Comparison of ENCODE assay signal across 17 cellular contexts in the genomic region with DNA sequence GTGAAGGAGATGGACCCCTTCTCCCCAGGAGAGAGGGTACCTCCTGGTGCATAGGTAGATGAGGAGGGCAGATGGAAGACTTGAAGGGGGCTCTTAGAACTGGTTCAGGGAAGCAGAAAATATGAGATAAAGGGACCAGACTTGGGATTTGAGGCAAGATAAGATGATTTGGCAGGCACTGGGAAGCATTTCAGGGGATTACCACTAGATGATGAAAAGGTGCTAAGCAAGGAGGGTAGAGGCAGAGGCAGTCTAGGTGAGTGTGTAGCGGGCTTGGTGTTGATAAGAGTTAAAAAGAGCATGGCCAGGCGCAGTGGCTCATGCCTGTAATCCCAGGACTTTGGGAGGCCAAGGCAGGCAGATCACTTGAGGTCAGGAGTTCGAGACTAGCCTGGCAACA. TPM values are rescaled to one million over a fixed set of nuclear protein-coding genes. Genes with fewer than 3 reads are reported as not detected.
DNase-seq lines count a peak whose midpoint lies in the region; ATAC-seq and TF ChIP-seq lines count a peak whose summit lies in the region.
"Had no signal": no experiment of that assay in that cellular context is flagged by ENCODE, and none has a peak within 500 bp of the region (broad histone marks: within the 10 kb centered on the region; RNA-seq: fewer than 3 reads in every experiment).

No MANE protein-coding gene starts in this region.

- peaks cover 8% of the 10 kb centered on the region; the same call in 1 of the 2 replicates for H3K9me1 ChIP-seq in IMR-90 (ENCODE audit: insufficient read depth, low read length)

- no peak overlapping the region for H2AK9ac ChIP-seq in IMR-90 (replicated peaks; ENCODE audit: low read depth, low read length, poor library complexity)

- no peak overlapping the region for H2BK20ac ChIP-seq in IMR-90 (ENCODE audit: low read depth, low read length)

- intact Hi-C loops in IMR-90 (cut with micrococcal nuclease) = loop anchor here (5.0 kb wide), 1 partner anchor 164 kb away; no protein-coding TSS in a partner anchor
- intact Hi-C loops in body of pancreas (cut with DNase I) = no loop called here

- H3K56ac ChIP-seq in IMR-90 (ENCODE audit: extremely low read depth, insufficient read depth, low read length) = no peak overlapping the region

- BruUV-seq in IMR-90 (replicated peaks; lab: Mats Ljungman, UMichigan) = no TSS peak

- TF ChIP-seq POLR2A in IMR-90 (IDR thresholded peaks at IDR 0.05; ENCODE audit: low read depth, low read length) (no peak), body of pancreas (IDR thresholded peaks at IDR 0.05) (no peak), GM18505 (IDR thresholded peaks at IDR 0.05; ENCODE audit: borderline replicate concordance, extremely low read depth, insufficient read depth, insufficient read length) (no peak)

- ATAC-seq in activated CD8-positive, alpha-beta memory T cell treated with anti-CD3 and anti-CD28 coated beads, Interleukin-2, amount 10 ng/mL, durations not matched to agents 7 days and 5 days = no peak
- ATAC-seq in IMR-90 (ENCODE audit: low read depth) (no peak), body of pancreas (no peak), GM18505 (IDR thresholded peaks at IDR 0.05; ENCODE audit: unreplicated experiment) (no peak), omental fat pad (ENCODE audit: low FRiP score) (no peak)
- ATAC-seq: GM23338 had no signal

- no peaks in the 10 kb centered on the region for H3K9me3 Mint-ChIP-seq in activated CD8-positive, alpha-beta memory T cell treated with anti-CD3 and anti-CD28 coated beads, Interleukin-2, amount 10 ng/mL, durations not matched to agents 7 days and 5 days (ENCODE audit: low read depth)
- no peaks in the 10 kb centered on the region for H3K9me3 Mint-ChIP-seq in endodermal cell
- H3K9me3 Mint-ChIP-seq: CD4-positive, alpha-beta memory T cell; GM23338; HFFc6 had no signal

- no peak overlapping the region for H3K4me2 ChIP-seq in IMR-90 (ENCODE audit: low read depth, low read length)
- H3K4me2 ChIP-seq: GM23338 had no signal

- TF ChIP-seq RAD21 in IMR-90 (IDR thresholded peaks at IDR 0.05; ENCODE audit: low read length) = no peak

- CTCF ChIA-PET in activated CD8-positive, alpha-beta memory T cell treated with anti-CD3 and anti-CD28 coated beads, Interleukin-2, amount 10 ng/mL, durations not matched to agents 7 days and 5 days (lab: Charles Lee) = interaction anchor here (1.2 to 1.4 kb wide), 2 partner anchors 11 to 16 kb away, joined by 3 to 6 read pairs; a partner anchor contains a TSS
- CTCF ChIA-PET in IMR-90 (lab: Yijun Ruan, JAX) = no interaction called here

- H2BK5ac ChIP-seq in IMR-90 (ENCODE audit: low read depth, low read length, poor library complexity, severe bottlenecking) = no peak overlapping the region

- no peaks in the 10 kb centered on the region for H3K27me3 ChIP-seq in IMR-90 (ENCODE audit: control insufficient read depth, insufficient read depth, low read length)
- H3K27me3 ChIP-seq in endodermal cell (ENCODE audit: control insufficient read depth, insufficient read depth, low read length, poor library complexity, severe bottlenecking) = no peaks in the 10 kb centered on the region
- no peaks in the 10 kb centered on the region for H3K27me3 ChIP-seq in body of pancreas

- no peak overlapping the region for H2BK15ac ChIP-seq in IMR-90 (ENCODE audit: low read depth, low read length)

- dilution Hi-C loops in IMR-90 (cut with HindIII; ENCODE audit: low sequenced_read_pairs, unreplicated experiment) = no loop called here

- H3K36me3 ChIP-seq in IMR-90 (ENCODE audit: control insufficient read depth, insufficient read depth, low read length) (no peaks in the 10 kb centered on the region), endodermal cell (ENCODE audit: control insufficient read depth, insufficient read depth, low read length) (peaks cover 41% of the 10 kb centered on the region), body of pancreas (replicated peaks in 1 of 2; ENCODE audit: insufficient read depth in 1 of 2, low read depth in 2 of 2) (no peaks in the 10 kb centered on the region)
- H3K36me3 ChIP-seq: HAP-1 had no signal

- H3K4me3 ChIP-seq in IMR-90 (ENCODE audit: insufficient read depth, low read depth, low read length) (no peak overlapping the region), endodermal cell (ENCODE audit: low read length) (no peak overlapping the region), body of pancreas (no peak overlapping the region)
- H3K4me3 ChIP-seq: GM23338, HAP-1 had no signal

- no peaks in the 10 kb centered on the region for H3K4me1 Mint-ChIP-seq in activated CD8-positive, alpha-beta memory T cell treated with anti-CD3 and anti-CD28 coated beads, Interleukin-2, amount 10 ng/mL, durations not matched to agents 7 days and 5 days
- H3K4me1 Mint-ChIP-seq in endodermal cell = peaks cover 22% of the 10 kb centered on the region
- H3K4me1 Mint-ChIP-seq: CD4-positive, alpha-beta memory T cell had no signal

- H3K23ac ChIP-seq in IMR-90 (ENCODE audit: low read depth, low read length) = no peak overlapping the region

- H3K27me3 Mint-ChIP-seq in activated CD8-positive, alpha-beta memory T cell treated with anti-CD3 and anti-CD28 coated beads, Interleukin-2, amount 10 ng/mL, durations not matched to agents 7 days and 5 days = no peaks in the 10 kb centered on the region
- H3K27me3 Mint-ChIP-seq in endodermal cell (ENCODE audit: insufficient read depth) = peaks cover 11% of the 10 kb centered on the region

- TF ChIP-seq CTCF in IMR-90 (conservative IDR thresholded peaks at IDR 0.05; ENCODE audit: low read depth, low read length) = no peak
- peak; percentile 26 for TF ChIP-seq CTCF in endodermal cell (conservative IDR thresholded peaks at IDR 0.05)
- TF ChIP-seq CTCF in body of pancreas (IDR thresholded peaks at IDR 0.05) = no peak
- no peak for TF ChIP-seq CTCF in omental fat pad (IDR thresholded peaks at IDR 0.05)

- POLR2A ChIA-PET in IMR-90 (lab: Charles Lee; ENCODE audit: unreplicated experiment) = no interaction called here

- 100% methylated on average over 3 of the region's 3 CpGs; no CpG with 5 or more reads in 1 of the 2 experiments for WGBS in IMR-90 (ENCODE audit: extremely low coverage in 2 of 2, insufficient read length in 1 of 2), 2 experiments
- 66 to 90% methylated on average over 3 of the region's 3 CpGs for WGBS in endodermal cell (ENCODE audit: insufficient coverage in 1 of 2, insufficient read length in 1 of 2), 2 experiments
- 72 to 76% methylated on average over 3 of the region's 3 CpGs for WGBS in body of pancreas, 2 donors

- no peaks in the 10 kb centered on the region for H3K36me3 Mint-ChIP-seq in activated CD8-positive, alpha-beta memory T cell treated with anti-CD3 and anti-CD28 coated beads, Interleukin-2, amount 10 ng/mL, durations not matched to agents 7 days and 5 days
- no peaks in the 10 kb centered on the region for H3K36me3 Mint-ChIP-seq in endodermal cell (ENCODE audit: low read depth)
- H3K36me3 Mint-ChIP-seq: CD4-positive, alpha-beta memory T cell had no signal

- H3K4me1 ChIP-seq in IMR-90 (ENCODE audit: control insufficient read depth, insufficient read depth, low read length) (peaks cover 4% of the 10 kb centered on the region), endodermal cell (ENCODE audit: control insufficient read depth, insufficient read depth, low read length) (no peaks in the 10 kb centered on the region), body of pancreas (no peaks in the 10 kb centered on the region)
- H3K4me1 ChIP-seq: HAP-1 had no signal

- H2AK5ac ChIP-seq in IMR-90 (ENCODE audit: low read depth, low read length) = peak overlapping the region; percentile 53; the same call in 1 of the 2 replicates

- in situ Hi-C loops in IMR-90 (cut with MboI; ENCODE audit: low sequenced_read_pairs) = no loop called here

- no peak overlapping the region for H4K91ac ChIP-seq in IMR-90 (ENCODE audit: insufficient read depth, low read depth, low read length)

- no peak overlapping the region for H4K5ac ChIP-seq in IMR-90 (ENCODE audit: low read depth, low read length)

- no peak overlapping the region for H2AFZ ChIP-seq in IMR-90 (replicated peaks; ENCODE audit: low read length, poor library complexity)
- H2AFZ ChIP-seq: GM23338 had no signal

- peak overlapping the region; percentile 3 for H3K27ac Mint-ChIP-seq in activated CD8-positive, alpha-beta memory T cell treated with anti-CD3 and anti-CD28 coated beads, Interleukin-2, amount 10 ng/mL, durations not matched to agents 7 days and 5 days
- peak overlapping the region; percentile 83 for H3K27ac Mint-ChIP-seq in endodermal cell
- H3K27ac Mint-ChIP-seq: GM23338, HFFc6 had no signal

- no peaks in the 10 kb centered on the region for H4K20me1 ChIP-seq in IMR-90 (ENCODE audit: insufficient read depth, low read length)

- no peak for DNase-seq in activated CD8-positive, alpha-beta memory T cell treated with anti-CD3 and anti-CD28 coated beads, Interleukin-2, amount 10 ng/mL, durations not matched to agents 7 days and 5 days
- DNase-seq in activated CD8-positive, alpha-beta memory T cell treated with anti-CD3 and anti-CD28 coated beads, Interleukin-2, amount 50 U/mL, for 4 hours = no peak
- DNase-seq in IMR-90 (no peak), endodermal cell (no peak), body of pancreas (no peak), omental fat pad (ENCODE audit: low spot score) (no peak)
- DNase-seq: C1 segment of cervical spinal cord; Calu3; CD4-positive, alpha-beta memory T cell; COR-L47; DMS53; DMS79 treated with DMSO at 0.1 percent for 48 hours; HFFc6 had no signal

- H3K9me3 ChIP-seq in IMR-90 (ENCODE audit: control insufficient read depth, insufficient read depth, low read length) (no peaks in the 10 kb centered on the region), endodermal cell (ENCODE audit: control insufficient read depth, low read length) (no peaks in the 10 kb centered on the region), body of pancreas (no peaks in the 10 kb centered on the region)
- H3K9me3 ChIP-seq: HAP-1 had no signal

- no peaks in the 10 kb centered on the region; a peak in 1 of 4 replicates for H3K79me1 ChIP-seq in IMR-90 (ENCODE audit: low read depth in 1 of 2, low read length in 2 of 2)

- H4K8ac ChIP-seq in IMR-90 (ENCODE audit: low read depth in 2 of 2, low read length in 2 of 2) = no peak overlapping the region

- no peak overlapping the region for H3K14ac ChIP-seq in IMR-90 (replicated peaks; ENCODE audit: low read depth, low read length)

- H3K4me3 Mint-ChIP-seq in activated CD8-positive, alpha-beta memory T cell treated with anti-CD3 and anti-CD28 coated beads, Interleukin-2, amount 10 ng/mL, durations not matched to agents 7 days and 5 days = no peak overlapping the region
- H3K4me3 Mint-ChIP-seq in endodermal cell = no peak overlapping the region
- H3K4me3 Mint-ChIP-seq: CD4-positive, alpha-beta memory T cell; GM23338; HFFc6 had no signal

- H2BK120ac ChIP-seq in IMR-90 (ENCODE audit: low read depth, low read length) = no peak overlapping the region

- H3K9ac ChIP-seq in IMR-90 (ENCODE audit: low read depth, low read length) = no peak overlapping the region
- peak overlapping the region; percentile 60 for H3K9ac ChIP-seq in endodermal cell (ENCODE audit: extremely low read depth, low read length, poor library complexity, severe bottlenecking)

- no peak overlapping the region for H3K18ac ChIP-seq in IMR-90 (ENCODE audit: low read depth, low read length)

- H3K4ac ChIP-seq in IMR-90 (ENCODE audit: low read depth, low read length) = no peak overlapping the region

- H3K27ac ChIP-seq in IMR-90 (ENCODE audit: insufficient read depth, low read length) (no peak overlapping the region), endodermal cell (ENCODE audit: low read depth, low read length) (peak overlapping the region; percentile 50), body of pancreas (no peak overlapping the region)

RNA-seq across cellular contexts. Expression of a gene that starts 14.4 kb away (rescaled TPM):
- total RNA-seq in activated CD8-positive, alpha-beta memory T cell treated with anti-CD3 and anti-CD28 coated beads, Interleukin-2, amount 10 ng/mL, durations not matched to agents 7 days and 5 days = 1 to 10 TPM; 5.4 to 6.2 TPM
- total RNA-seq in IMR-90 (2012; rRNA removed) (1.8 and 2.5 TPM in 2 replicates), endodermal cell (1 to 10 TPM; 8.9 to 9.0 TPM), body of pancreas (under 1 TPM; 0.26 to 0.33 TPM), omental fat pad (1 to 10 TPM in 1 of 4 donors, under 1 TPM in 3; 0.37 to 1.2 (median 0.72) TPM)
- 5.4 and 5.7 TPM in 2 replicates for polyA plus RNA-seq in IMR-90 (2012; rRNA removed)
- 2.5 and 4.1 TPM in 2 replicates for polyA plus RNA-seq in IMR-90 (2012; cell fraction: cytosol; rRNA removed)
- 56.1 and 64.8 TPM in 2 replicates for polyA plus RNA-seq in IMR-90 (2012; cell fraction: nucleus; rRNA removed; ENCODE audit: low replicate concordance)
- polyA plus RNA-seq in endodermal cell (2013, experiment 1 of 2) = 4.8 TPM
- 4.6 TPM for polyA plus RNA-seq in endodermal cell (2013, experiment 2 of 2)

RNA-seq across cellular contexts. Expression of a gene that starts 15.9 kb away (rescaled TPM):
- total RNA-seq in activated CD8-positive, alpha-beta memory T cell treated with anti-CD3 and anti-CD28 coated beads, Interleukin-2, amount 10 ng/mL, durations not matched to agents 7 days and 5 days = 100 to 1,000 TPM; 101 to 111 TPM
- total RNA-seq in IMR-90 (2012; rRNA removed) (13.1 and 13.8 TPM in 2 replicates), endodermal cell (10 to 100 TPM; 51.7 to 71.9 TPM), body of pancreas (10 to 100 TPM; 12.2 to 26.4 TPM), omental fat pad (10 to 100 TPM; 15.1 to 53.3 (median 32.5) TPM)
- polyA plus RNA-seq in IMR-90 (2012; rRNA removed) = 64.0 and 71.4 TPM in 2 replicates
- 41.0 and 42.3 TPM in 2 replicates for polyA plus RNA-seq in IMR-90 (2012; cell fraction: cytosol; rRNA removed)
- 260 and 582 TPM in 2 replicates for polyA plus RNA-seq in IMR-90 (2012; cell fraction: nucleus; rRNA removed; ENCODE audit: low replicate concordance)
- 31.9 TPM for polyA plus RNA-seq in endodermal cell (2013, experiment 1 of 2)
- polyA plus RNA-seq in endodermal cell (2013, experiment 2 of 2) = 31.3 TPM

RNA-seq across cellular contexts. Expression of a gene that starts 16.1 kb away (rescaled TPM):
- total RNA-seq in activated CD8-positive, alpha-beta memory T cell treated with anti-CD3 and anti-CD28 coated beads, Interleukin-2, amount 10 ng/mL, durations not matched to agents 7 days and 5 days = 10 to 100 TPM in 1 of 2 experiments, 1 to 10 TPM in 1; 7.7 to 12.8 TPM
- 8.3 and 14.0 TPM in 2 replicates for total RNA-seq in IMR-90 (2012; rRNA removed)
- polyA plus RNA-seq in IMR-90 (2012; rRNA removed) = 50.7 and 56.8 TPM in 2 replicates
- 15.6 and 26.1 TPM in 2 replicates for polyA plus RNA-seq in IMR-90 (2012; cell fraction: cytosol; rRNA removed)
- 214 and 556 TPM in 2 replicates for polyA plus RNA-seq in IMR-90 (2012; cell fraction: nucleus; rRNA removed; ENCODE audit: low replicate concordance)
- total RNA-seq in endodermal cell = 10 to 100 TPM; 10.5 to 12.4 TPM
- polyA plus RNA-seq in endodermal cell (2013, experiment 1 of 2) = 6.1 TPM
- 3.8 TPM for polyA plus RNA-seq in endodermal cell (2013, experiment 2 of 2)
- total RNA-seq in body of pancreas = 10 to 100 TPM; 21.8 to 29.6 TPM
- 10 to 100 TPM in 3 of 4 donors, 1 to 10 TPM in 1; 5.8 to 19.9 (median 12.4) TPM for total RNA-seq in omental fat pad
- total RNA-seq: A172 had no signal

RNA-seq across cellular contexts. Expression of a gene that starts 36.3 kb away (rescaled TPM):
- 10 to 100 TPM; 32.3 to 39.7 TPM for total RNA-seq in activated CD8-positive, alpha-beta memory T cell treated with anti-CD3 and anti-CD28 coated beads, Interleukin-2, amount 10 ng/mL, durations not matched to agents 7 days and 5 days
- 41.7 and 65.6 TPM in 2 replicates for total RNA-seq in IMR-90 (2012; rRNA removed)
- polyA plus RNA-seq in IMR-90 (2012; rRNA removed) = 66.5 and 68.8 TPM in 2 replicates
- polyA plus RNA-seq in IMR-90 (2012; cell fraction: cytosol; rRNA removed) = 73.8 and 83.8 TPM in 2 replicates
- polyA plus RNA-seq in IMR-90 (2012; cell fraction: nucleus; rRNA removed; ENCODE audit: low replicate concordance) = 75.2 and 101 TPM in 2 replicates
- total RNA-seq in endodermal cell = 10 to 100 TPM; 43.1 to 46.4 TPM
- 40.4 TPM for polyA plus RNA-seq in endodermal cell (2013, experiment 1 of 2)
- 36.2 TPM for polyA plus RNA-seq in endodermal cell (2013, experiment 2 of 2)
- 10 to 100 TPM; 35.8 to 48.1 TPM for total RNA-seq in body of pancreas
- total RNA-seq in omental fat pad = 10 to 100 TPM; 33.0 to 45.4 (median 40.8) TPM
